ENCODE assay signal across 8 cellular contexts in the genomic region with DNA sequence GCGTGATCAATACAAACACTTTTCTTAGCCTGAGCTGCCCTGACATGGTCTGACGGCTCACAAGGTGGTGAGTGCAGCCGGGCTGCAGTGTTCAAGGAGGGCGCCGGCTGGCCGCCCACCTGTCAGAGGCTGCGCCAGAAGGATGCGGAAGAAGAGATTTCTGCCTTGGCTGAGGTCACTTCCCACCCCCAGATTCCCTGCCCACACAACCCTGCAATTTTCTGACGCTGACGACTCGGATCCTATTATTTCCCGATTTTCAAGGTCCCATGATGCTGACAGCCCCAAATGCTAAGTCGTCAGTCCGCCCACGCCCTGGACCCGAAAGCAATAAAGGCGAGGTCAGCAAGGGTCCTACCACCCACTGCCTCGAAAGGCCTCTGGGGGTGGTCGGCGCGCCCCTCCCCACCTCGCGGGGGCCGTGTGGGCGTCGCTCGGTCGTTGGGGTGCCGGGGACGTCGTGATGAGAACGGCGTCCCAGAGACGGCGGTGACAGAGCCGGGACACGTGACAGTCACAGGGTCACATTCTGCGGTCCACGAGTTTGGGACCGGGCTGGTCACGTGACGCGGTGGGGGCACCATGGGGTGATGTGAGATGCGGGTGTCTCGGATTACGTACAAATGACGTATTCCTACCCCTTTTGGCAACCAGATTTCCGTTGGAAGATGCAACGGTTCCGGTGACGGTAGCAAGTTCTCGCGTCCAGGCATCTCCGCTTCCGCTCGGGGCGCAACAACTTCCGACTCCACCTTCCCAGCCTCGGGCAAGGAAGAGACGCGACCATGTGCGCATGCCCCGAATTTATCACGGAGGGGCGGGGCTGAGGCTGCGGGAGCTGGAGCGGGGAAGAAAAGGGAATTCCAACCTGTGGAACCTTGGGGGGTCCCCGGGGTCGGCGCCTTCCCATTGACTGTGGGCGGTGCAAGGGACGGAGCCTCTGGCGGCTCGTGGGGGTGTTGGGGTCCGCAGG. TPM values are rescaled to one million over a fixed set of nuclear protein-coding genes. Genes with fewer than 3 reads are reported as not detected.
DNase-seq lines count a peak whose midpoint lies in the region; ATAC-seq, FAIRE-seq and TF ChIP-seq lines count a peak whose summit lies in the region.

A gene with protein sequence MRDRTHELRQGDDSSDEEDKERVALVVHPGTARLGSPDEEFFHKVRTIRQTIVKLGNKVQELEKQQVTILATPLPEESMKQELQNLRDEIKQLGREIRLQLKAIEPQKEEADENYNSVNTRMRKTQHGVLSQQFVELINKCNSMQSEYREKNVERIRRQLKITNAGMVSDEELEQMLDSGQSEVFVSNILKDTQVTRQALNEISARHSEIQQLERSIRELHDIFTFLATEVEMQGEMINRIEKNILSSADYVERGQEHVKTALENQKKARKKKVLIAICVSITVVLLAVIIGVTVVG (plus strand): TSS at position 823 of the 973 bp plus-strand sequence. CDS start 248 bp downstream, outside the sequence.

- TF ChIP-seq POLR2A in endothelial cell of umbilical vein (IDR thresholded peaks at IDR 0.05; ENCODE audit: low read depth, low read length) = no peak

- H3K27me3 ChIP-seq in OCI-LY3 (ENCODE audit: low read depth, low read length) = no peaks in the 10 kb centered on the region
- no peaks in the 10 kb centered on the region for H3K27me3 ChIP-seq in endothelial cell of umbilical vein (ENCODE audit: control insufficient read depth in 2 of 2, insufficient read depth in 2 of 2, low read length in 2 of 2)

- FAIRE-seq in endothelial cell of umbilical vein (lab: Jason Lieb, UNC) = peak; percentile 100

- H3K4me2 ChIP-seq in OCI-LY3 (ENCODE audit: low read length) = peak within 1 kb of the TSS; percentile 86
- H3K4me2 ChIP-seq in endothelial cell of umbilical vein (ENCODE audit: insufficient read depth, low read length) = peak within 1 kb of the TSS; percentile 76

- H2AFZ ChIP-seq in OCI-LY3 (ENCODE audit: low read depth, low read length) (peak within 1 kb of the TSS; percentile 85), endothelial cell of umbilical vein (ENCODE audit: low read depth, low read length) (peak within 1 kb of the TSS; percentile 91)

- DNase-seq in Calu3 (peak; percentile 97), HuH-7 (ENCODE audit: low spot score) (peak; percentile 89), activated T-cell treated with anti-CD3 and anti-CD28 coated beads for 1 hour (ENCODE audit: low read depth) (peak; percentile 97), endothelial cell of umbilical vein (ENCODE audit: low read depth, low spot score) (peak; percentile 94), middle frontal gyrus (ENCODE audit: extremely low spot score, low spot score) (peak; percentile 99)
- DNase-seq in stimulated activated CD8-positive, alpha-beta memory T cell treated with anti-CD3 and anti-CD28 coated beads, Interleukin-2, amount 100 ng/mL, for 48 hours (ENCODE audit: low read depth in 2 of 2) = peak; percentile 94 to 96

- no peaks in the 10 kb centered on the region; the same call in 1 of the 2 replicates for H3K79me2 ChIP-seq in OCI-LY3 (ENCODE audit: low read length)
- peaks cover 12% of the 10 kb centered on the region for H3K79me2 ChIP-seq in endothelial cell of umbilical vein (ENCODE audit: control insufficient read depth, insufficient read depth, low read length)

- no peaks in the 10 kb centered on the region for H3K27me3 Mint-ChIP-seq in Calu3 (ENCODE audit: unreplicated experiment)

- no peaks in the 10 kb centered on the region for H3K9me3 Mint-ChIP-seq in Calu3 (ENCODE audit: low read depth, unreplicated experiment)

- ATAC-seq in GM21515 (IDR thresholded peaks at IDR 0.05; ENCODE audit: unreplicated experiment) = peak; percentile 71

- H3K9ac ChIP-seq in OCI-LY3 (ENCODE audit: low read length) (peak within 1 kb of the TSS; percentile 73), endothelial cell of umbilical vein (replicated peaks; ENCODE audit: extremely low read depth, insufficient read depth, low read length) (peak within 1 kb of the TSS; percentile 65)

- H3K27ac ChIP-seq in OCI-LY3 (ENCODE audit: low read length) (peak within 1 kb of the TSS; percentile 35), endothelial cell of umbilical vein (ENCODE audit: insufficient read depth, low read depth, low read length) (peak within 1 kb of the TSS; percentile 85)

- no peaks in the 10 kb centered on the region for H3K4me1 Mint-ChIP-seq in Calu3 (ENCODE audit: low read depth, unreplicated experiment)

- CTCF ChIA-PET in Calu3 (lab: Charles Lee) (interaction anchor here (0.6 to 2.0 kb wide), 6 partner anchors 10 to 836 kb away, joined by 3 to 11 read pairs (median 4); a partner anchor contains a TSS), endothelial cell of umbilical vein (lab: Charles Lee) (interaction anchor here (1.1 to 1.4 kb wide), 3 partner anchors 47 to 110 kb away, joined by 3 to 7 read pairs (median 6); a partner anchor contains a TSS)

- dilution Hi-C loops in endothelial cell of umbilical vein (cut with MboI; ENCODE audit: extremely low pct_ligation_motif_present, low sequenced_read_pairs) = no loop called here

- intact Hi-C loops in Calu3 (cut with micrococcal nuclease; ENCODE audit: unreplicated experiment) = loop anchor here (5.0 kb wide), 1 partner anchor 46 kb away; a partner anchor contains a TSS
- intact Hi-C loops in endothelial cell of umbilical vein (cut with micrococcal nuclease) = loop anchor here (1.0 to 2.0 kb wide), 5 partner anchors 41 to 426 kb away; a partner anchor contains a TSS

- peak within 1 kb of the TSS; percentile 99 for H3K4me3 Mint-ChIP-seq in Calu3 (ENCODE audit: low read depth, unreplicated experiment)

- H3K36me3 ChIP-seq in OCI-LY3 (replicated peaks; ENCODE audit: low read depth, low read length) (no peaks in the 10 kb centered on the region), endothelial cell of umbilical vein (ENCODE audit: control insufficient read depth in 2 of 2, extremely low read depth in 1 of 2, insufficient read depth in 2 of 2, low read length in 2 of 2) (peaks cover 3% of the 10 kb centered on the region in 2 experiments)

- H3K36me3 Mint-ChIP-seq in Calu3 (ENCODE audit: insufficient read depth, unreplicated experiment) = peaks cover 35% of the 10 kb centered on the region

- no peaks in the 10 kb centered on the region for H3K9me3 ChIP-seq in OCI-LY3 (ENCODE audit: insufficient read depth, low read length)
- no peaks in the 10 kb centered on the region for H3K9me3 ChIP-seq in endothelial cell of umbilical vein (replicated peaks; ENCODE audit: control insufficient read depth, insufficient read depth, low read length)

- H3K4me3 ChIP-seq in OCI-LY3 (ENCODE audit: low read length) (peak within 1 kb of the TSS; percentile 92), endothelial cell of umbilical vein (replicated peaks in 1 of 3; ENCODE audit: insufficient read depth in 1 of 3, low read depth in 1 of 3, low read length in 3 of 3) (peak within 1 kb of the TSS; percentile 63 to 75 (median 71))

- TF ChIP-seq CTCF in Calu3 (IDR thresholded peaks at IDR 0.05; ENCODE audit: unreplicated experiment) = no peak
- TF ChIP-seq CTCF in OCI-LY3 (IDR thresholded peaks at IDR 0.05; ENCODE audit: low read depth, low read length) = no peak
- no peak for TF ChIP-seq CTCF in endothelial cell of umbilical vein (IDR thresholded peaks at IDR 0.05; ENCODE audit: extremely low read depth in 1 of 2, insufficient read depth in 1 of 2, low read depth in 1 of 2, low read length in 2 of 2)

- BruUV-seq in Calu3 (replicated peaks; lab: Mats Ljungman, UMichigan) (no TSS peak), endothelial cell of umbilical vein (replicated peaks; lab: Mats Ljungman, UMichigan) (TSS peak; percentile 38)

- H3K9me1 ChIP-seq in endothelial cell of umbilical vein (replicated peaks; ENCODE audit: control insufficient read depth, extremely low read depth, insufficient read depth, low read length) = no peaks in the 10 kb centered on the region

- H4K20me1 ChIP-seq in OCI-LY3 (ENCODE audit: insufficient read depth, low read length) (0 out of 2 replicates have a peak, but pooled peaks cover 4% of the 10 kb centered on the region), endothelial cell of umbilical vein (replicated peaks; ENCODE audit: control insufficient read depth, extremely low read depth, insufficient read depth, low read length) (no peaks in the 10 kb centered on the region)

- peak within 1 kb of the TSS; percentile 89 for H3K27ac Mint-ChIP-seq in Calu3 (ENCODE audit: unreplicated experiment)

- POLR2A ChIA-PET in endothelial cell of umbilical vein (lab: Charles Lee) = interaction anchor here (0.7 to 1.0 kb wide), 2 partner anchors 41 to 840 kb away, joined by 3 to 5 read pairs; a partner anchor contains a TSS

- H3K4me1 ChIP-seq in OCI-LY3 (ENCODE audit: low read length) (peaks cover 15% of the 10 kb centered on the region), endothelial cell of umbilical vein (ENCODE audit: control insufficient read depth, extremely low read depth, insufficient read depth, low read length) (peaks cover 11% of the 10 kb centered on the region)

TF ChIP-seq in endothelial cell of umbilical vein, 7 proteins besides CTCF, POLR2A, EP300 and RAD21:
- peak; percentile 18 for TF ChIP-seq MYC (IDR thresholded peaks at IDR 0.05; ENCODE audit: low read depth, low read length)
- peak; percentile 42 for TF ChIP-seq POLR2AphosphoS5 (IDR thresholded peaks at IDR 0.05; ENCODE audit: insufficient read depth, low read depth, low read length)
- TF ChIP-seq JUN (IDR thresholded peaks at IDR 0.05; ENCODE audit: borderline replicate concordance, insufficient read depth, insufficient read length, low read depth) = no peak
- TF ChIP-seq, protein P1, sequence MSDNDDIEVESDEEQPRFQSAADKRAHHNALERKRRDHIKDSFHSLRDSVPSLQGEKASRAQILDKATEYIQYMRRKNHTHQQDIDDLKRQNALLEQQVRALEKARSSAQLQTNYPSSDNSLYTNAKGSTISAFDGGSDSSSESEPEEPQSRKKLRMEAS (IDR thresholded peaks at IDR 0.05; ENCODE audit: insufficient read depth, insufficient read length) = peak; percentile 78

RNA-seq across cellular contexts. Expression of the gene that starts here (rescaled TPM):
- total RNA-seq in Calu3 (2022) (100 and 104 TPM in 2 replicates), endothelial cell of umbilical vein (60.7 and 65.2 TPM in 2 replicates)
- 49.4 and 49.5 TPM in 2 replicates for polyA plus RNA-seq in endothelial cell of umbilical vein
- 44.1 and 47.8 TPM in 2 replicates for polyA plus RNA-seq in endothelial cell of umbilical vein (2011; cell fraction: cytosol; rRNA removed)
- 138 TPM in 2 replicates for polyA plus RNA-seq in endothelial cell of umbilical vein (2011; cell fraction: nucleus; rRNA removed)
- polyA plus RNA-seq in endothelial cell of umbilical vein (2012) = 77.9 and 85.6 TPM in 2 replicates
- polyA minus RNA-seq in endothelial cell of umbilical vein = 37.0 and 45.8 TPM in 2 replicates
- polyA minus RNA-seq in endothelial cell of umbilical vein (2011; cell fraction: cytosol; rRNA and poly(A)+ RNA removed) = 8.8 TPM
- polyA minus RNA-seq in endothelial cell of umbilical vein (2011; cell fraction: nucleus; rRNA and poly(A)+ RNA removed) = 20.9 and 28.4 TPM in 2 replicates

Comparison
In these comparisons a context has a peak if more than half of its experiments do, and no peak if none do; other contexts are left out.
1. Peak in every context shown above with its lines: DNase-seq, ATAC-seq, H3K4me3 ChIP-seq and H3K27ac ChIP-seq.